In genomic region chr2:230174466-230174865, GRCh38 we compare ENCODE assay signal across 14 cellular contexts. TPM values are rescaled to one million over a fixed set of nuclear protein-coding genes. Genes with fewer than 3 reads are reported as not detected.
DNase-seq lines count a peak whose midpoint lies in the region; ATAC-seq and TF ChIP-seq lines count a peak whose summit lies in the region.
"Had no signal": no experiment of that assay in that cellular context is flagged by ENCODE, and none has a peak within 500 bp of the region (broad histone marks: within the 10 kb centered on the region; RNA-seq: fewer than 3 reads in every experiment).

No MANE protein-coding gene starts in this region.

- CTCF ChIA-PET in activated CD4-positive, alpha-beta T cell treated with anti-CD3 and anti-CD28 coated beads, Interleukin-2, amount 10 ng/mL, durations not matched to agents 7 days and 5 days (lab: Charles Lee): no interaction called here
- CTCF ChIA-PET in CD8-positive, alpha-beta T cell (lab: Charles Lee): no interaction called here

- H3K27me3 Mint-ChIP-seq in activated CD4-positive, alpha-beta T cell treated with anti-CD3 and anti-CD28 coated beads, Interleukin-2, amount 10 ng/mL, durations not matched to agents 7 days and 5 days: no peaks in the 10 kb centered on the region
- no peaks in the 10 kb centered on the region for H3K27me3 Mint-ChIP-seq in CD8-positive, alpha-beta T cell (ENCODE audit: low read depth)
- H3K27me3 Mint-ChIP-seq in osteocyte (ENCODE audit: unreplicated experiment): no peaks in the 10 kb centered on the region

- TF ChIP-seq CTCF in CD8-positive, alpha-beta T cell (IDR thresholded peaks at IDR 0.05): no peak
- TF ChIP-seq CTCF in osteocyte (IDR thresholded peaks at IDR 0.05) (no peak), prostate gland (IDR thresholded peaks at IDR 0.05) (no peak)

- no peak overlapping the region for H3K4me3 Mint-ChIP-seq in activated CD4-positive, alpha-beta T cell treated with anti-CD3 and anti-CD28 coated beads, Interleukin-2, amount 10 ng/mL, durations not matched to agents 7 days and 5 days
- no peak overlapping the region for H3K4me3 Mint-ChIP-seq in CD8-positive, alpha-beta T cell
- no peak overlapping the region for H3K4me3 Mint-ChIP-seq in osteocyte (ENCODE audit: unreplicated experiment)
- H3K4me3 Mint-ChIP-seq: GM23338 had no signal

- no peaks in the 10 kb centered on the region for H3K27me3 ChIP-seq in CD8-positive, alpha-beta T cell (ENCODE audit: insufficient read depth, low read length)
- H3K27me3 ChIP-seq in prostate gland (replicated peaks; ENCODE audit: insufficient read depth): no peaks in the 10 kb centered on the region
- H3K27me3 ChIP-seq: BLaER1 had no signal

- peaks cover 47% of the 10 kb centered on the region for H3K36me3 ChIP-seq in CD8-positive, alpha-beta T cell (ENCODE audit: insufficient read depth, low read length)
- H3K36me3 ChIP-seq in prostate gland: peaks cover 4 to 6% of the 10 kb centered on the region in 2 donors

- no peak overlapping the region for H3K27ac ChIP-seq in CD8-positive, alpha-beta T cell (ENCODE audit: low read depth, low read length)
- no peak overlapping the region for H3K27ac ChIP-seq in prostate gland
- H3K27ac ChIP-seq: BLaER1 had no signal

- no peak overlapping the region for H3K4me3 ChIP-seq in CD8-positive, alpha-beta T cell (ENCODE audit: low read depth, low read length)
- H3K4me3 ChIP-seq in prostate gland: no peak overlapping the region
- H3K4me3 ChIP-seq: BLaER1, GM23338 had no signal

- peaks cover 4% of the 10 kb centered on the region for H3K9me3 Mint-ChIP-seq in activated CD4-positive, alpha-beta T cell treated with anti-CD3 and anti-CD28 coated beads, Interleukin-2, amount 10 ng/mL, durations not matched to agents 7 days and 5 days
- no peaks in the 10 kb centered on the region for H3K9me3 Mint-ChIP-seq in CD8-positive, alpha-beta T cell
- no peaks in the 10 kb centered on the region for H3K9me3 Mint-ChIP-seq in osteocyte (ENCODE audit: unreplicated experiment)
- H3K9me3 Mint-ChIP-seq: GM23338 had no signal

- no peak for TF ChIP-seq POLR2A in prostate gland (IDR thresholded peaks at IDR 0.05)

- no peak for DNase-seq in activated CD4-positive, alpha-beta T cell treated with anti-CD3 and anti-CD28 coated beads, Interleukin-2, amount 10 ng/mL, durations not matched to agents 7 days and 5 days
- no peak for DNase-seq in activated CD4-positive, alpha-beta T cell treated with anti-CD3 and anti-CD28 coated beads, Interleukin-2, amount 50 U/mL, for 1 hour
- DNase-seq in CD8-positive, alpha-beta T cell: no peak
- DNase-seq in islet precursor cell (peak; percentile 22), osteocyte (ENCODE audit: extremely low spot score, unreplicated experiment) (peak; percentile 67), HUDEP-2 (lab: John Stamatoyannopoulos, UW; ENCODE audit: unreplicated experiment in 76 of 76) (no peak), prostate gland (ENCODE audit: low spot score) (no peak), NCI-H1417 treated with DMSO at 0.1 percent for 48 hours (lab: John Stamatoyannopoulos, UW) (no peak)
- DNase-seq: 8988T, Caco-2, HCEC 1CT had no signal

- intact Hi-C loops in CD8-positive, alpha-beta T cell (cut with DNase I, micrococcal nuclease): no loop called here
- intact Hi-C loops in prostate gland (cut with DNase I): no loop called here

- POLR2A ChIA-PET in activated CD4-positive, alpha-beta T cell treated with anti-CD3 and anti-CD28 coated beads, Interleukin-2, amount 10 ng/mL, durations not matched to agents 7 days and 5 days (lab: Charles Lee): no interaction called here
- POLR2A ChIA-PET in CD8-positive, alpha-beta T cell (lab: Charles Lee): no interaction called here

- no peak for ATAC-seq in CD8-positive, alpha-beta T cell
- ATAC-seq: GM23338 had no signal

- H3K4me1 Mint-ChIP-seq in activated CD4-positive, alpha-beta T cell treated with anti-CD3 and anti-CD28 coated beads, Interleukin-2, amount 10 ng/mL, durations not matched to agents 7 days and 5 days: peaks cover 19% of the 10 kb centered on the region
- peaks cover 11% of the 10 kb centered on the region for H3K4me1 Mint-ChIP-seq in CD8-positive, alpha-beta T cell (ENCODE audit: low read depth)
- H3K4me1 Mint-ChIP-seq in osteocyte (ENCODE audit: unreplicated experiment): no peaks in the 10 kb centered on the region

- peak overlapping the region; percentile 2 for H3K27ac Mint-ChIP-seq in activated CD4-positive, alpha-beta T cell treated with anti-CD3 and anti-CD28 coated beads, Interleukin-2, amount 10 ng/mL, durations not matched to agents 7 days and 5 days
- H3K27ac Mint-ChIP-seq in CD8-positive, alpha-beta T cell: peak overlapping the region; percentile 49
- H3K27ac Mint-ChIP-seq in osteocyte (ENCODE audit: unreplicated experiment): no peak overlapping the region
- H3K27ac Mint-ChIP-seq: GM23338 had no signal

- no peaks in the 10 kb centered on the region for H3K9me3 ChIP-seq in CD8-positive, alpha-beta T cell (ENCODE audit: low read length)
- H3K9me3 ChIP-seq in prostate gland: no peaks in the 10 kb centered on the region
- H3K9me3 ChIP-seq: BLaER1, Caco-2 had no signal

- WGBS in prostate gland: 96% methylated on average over 7 of the region's 7 CpGs

- H3K4me1 ChIP-seq in CD8-positive, alpha-beta T cell (ENCODE audit: insufficient read depth, low read length): peaks cover 8% of the 10 kb centered on the region
- H3K4me1 ChIP-seq in prostate gland (replicated peaks): no peaks in the 10 kb centered on the region
- H3K4me1 ChIP-seq: Caco-2 had no signal

- peaks cover 91% of the 10 kb centered on the region for H3K36me3 Mint-ChIP-seq in activated CD4-positive, alpha-beta T cell treated with anti-CD3 and anti-CD28 coated beads, Interleukin-2, amount 10 ng/mL, durations not matched to agents 7 days and 5 days (ENCODE audit: low read depth)
- peaks cover 98% of the 10 kb centered on the region for H3K36me3 Mint-ChIP-seq in CD8-positive, alpha-beta T cell
- H3K36me3 Mint-ChIP-seq in osteocyte (ENCODE audit: unreplicated experiment): peaks cover 40% of the 10 kb centered on the region

RNA-seq across cellular contexts. Expression of gene SP110, which starts 45.3 kb away (rescaled TPM):
- total RNA-seq in activated CD4-positive, alpha-beta T cell treated with anti-CD3 and anti-CD28 coated beads, Interleukin-2, amount 10 ng/mL, durations not matched to agents 7 days and 5 days: 100 to 1,000 TPM; 168 to 188 TPM
- total RNA-seq in CD8-positive, alpha-beta T cell: 10 to 100 TPM; 50.6 to 58.1 TPM
- total RNA-seq in osteocyte (23.6 and 24.1 TPM in 2 replicates), prostate gland (10 to 100 TPM; 26.5 to 39.3 TPM)

RNA-seq across cellular contexts. Expression of gene SP140, which starts 51.1 kb away (rescaled TPM):
- 10 to 100 TPM; 53.3 to 58.8 TPM for total RNA-seq in activated CD4-positive, alpha-beta T cell treated with anti-CD3 and anti-CD28 coated beads, Interleukin-2, amount 10 ng/mL, durations not matched to agents 7 days and 5 days
- total RNA-seq in CD8-positive, alpha-beta T cell: 10 to 100 TPM; 48.6 to 49.3 TPM
- total RNA-seq in osteocyte: 0.65 and 1.0 TPM in 2 replicates
- under 1 TPM in 1 of 2 donors, not detected in 1; 0.51 TPM for total RNA-seq in prostate gland
- total RNA-seq: Caco-2, HT-29 had no signal

Comparison
In these comparisons a context has a peak if more than half of its experiments do, and no peak if none do; other contexts are left out.
1. DNase-seq: peak in islet precursor cell (single experiment) and osteocyte (single experiment); none in activated CD4-positive, alpha-beta T cell treated with anti-CD3 and anti-CD28 coated beads, Interleukin-2, amount 10 ng/mL, durations not matched to agents 7 days and 5 days (single experiment), activated CD4-positive, alpha-beta T cell treated with anti-CD3 and anti-CD28 coated beads, Interleukin-2, amount 50 U/mL, for 1 hour (single experiment), CD8-positive, alpha-beta T cell (0 of 7), HUDEP-2 (0 of 76), prostate gland (single experiment) and NCI-H1417 treated with DMSO at 0.1 percent for 48 hours (single experiment).
2. RNA of gene SP140, which starts 51.1 kb away (total RNA-seq): 53.3 to 58.8 TPM in activated CD4-positive, alpha-beta T cell treated with anti-CD3 and anti-CD28 coated beads, Interleukin-2, amount 10 ng/mL, durations not matched to agents 7 days and 5 days and 48.6 to 49.3 TPM in CD8-positive, alpha-beta T cell; 0.65 to 1.0 TPM in osteocyte and 0.51 TPM in prostate gland; every median in the first group is over 10 times any median in the second.